In genomic region chr4:94451051-94451404, GRCh38 we compare ENCODE assay signal across 1 cellular context.
TF ChIP-seq lines count a peak whose summit lies in the region.

No MANE protein-coding gene starts in this region.

TF ChIP-seq in HepG2, 621 proteins besides CTCF, POLR2A, EP300 and RAD21 (continued from another document):
- no peak for TF ChIP-seq FLYWCH1 (CRISPR knock-in tag; IDR thresholded peaks at IDR 0.05)
- peak; percentile 39; the same call in 1 of the 2 replicates for TF ChIP-seq ZNF441 (CRISPR knock-in tag; IDR thresholded peaks at IDR 0.05; ENCODE audit: borderline replicate concordance)
- no peak for TF ChIP-seq ZNF556 (CRISPR knock-in tag; IDR thresholded peaks at IDR 0.05; ENCODE audit: borderline replicate concordance)
- no peak for TF ChIP-seq ZNF513 (CRISPR knock-in tag; conservative IDR thresholded peaks at IDR 0.05)
- TF ChIP-seq PHF5A (CRISPR knock-in tag; IDR thresholded peaks at IDR 0.05; ENCODE audit: low read depth, unreplicated experiment): no peak
- TF ChIP-seq SMC3 (IDR thresholded peaks at IDR 0.05; ENCODE audit: low read length): no peak
- no peak for TF ChIP-seq CREB1 (IDR thresholded peaks at IDR 0.05)
- TF ChIP-seq CREB1 (CRISPR knock-in tag; IDR thresholded peaks at IDR 0.05): 0 out of 2 replicates have a peak, but pooled peaks have one; percentile 26
- no peak for TF ChIP-seq REST (IDR thresholded peaks at IDR 0.05; ENCODE audit: borderline replicate concordance in 1 of 2, low read depth in 1 of 2, low read length in 2 of 2)
- no peak for TF ChIP-seq FOXA3 (CRISPR knock-in tag; IDR thresholded peaks at IDR 0.05)
- 0 out of 2 replicates have a peak, but pooled peaks have one; percentile 7 for TF ChIP-seq ZMYM3 (CRISPR knock-in tag; IDR thresholded peaks at IDR 0.05)
TF ChIP-seq in HepG2: peak in this region for 5.
